In the genomic region with DNA sequence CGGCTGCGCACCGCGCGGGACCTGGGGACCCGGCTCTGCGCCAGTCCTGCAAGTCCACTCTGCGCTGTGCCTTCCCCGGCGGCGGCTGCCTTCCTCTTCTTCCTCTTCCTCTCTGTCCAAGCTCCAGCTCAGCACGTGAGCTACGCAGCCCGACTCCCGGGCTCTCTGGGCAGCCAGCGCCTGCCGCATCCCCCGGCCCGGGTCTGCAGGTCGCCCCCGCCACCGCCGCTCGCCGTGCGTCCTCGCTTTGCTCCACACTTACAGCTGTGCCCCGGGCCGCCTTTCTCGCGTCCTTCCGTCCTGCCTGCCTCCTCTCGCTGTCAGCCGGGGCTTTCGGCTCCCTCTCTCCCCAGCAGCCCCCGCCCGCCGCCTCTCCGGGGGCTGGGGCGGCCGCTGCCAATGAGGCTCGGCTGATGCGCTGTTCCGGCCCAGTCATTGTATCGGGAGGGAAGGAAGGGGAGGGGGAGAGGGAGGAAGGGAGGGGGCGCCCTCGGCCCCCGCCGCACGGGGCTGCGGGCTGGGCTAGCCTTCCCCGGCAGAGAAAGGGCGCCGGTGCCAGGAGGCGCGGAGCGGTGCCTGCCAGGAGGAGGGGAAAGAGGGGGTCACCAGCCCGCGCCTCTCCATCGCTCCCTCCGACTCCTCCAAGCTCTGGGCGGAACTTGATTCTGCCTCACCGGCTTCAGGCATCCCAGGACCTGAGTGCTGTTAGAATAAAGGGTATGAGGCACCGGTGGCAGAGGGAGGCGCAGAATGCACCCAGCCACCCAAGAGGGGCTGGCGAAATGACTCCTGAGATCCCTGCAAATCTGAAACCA, we compare ENCODE assay signal across 8 cellular contexts.
DNase-seq lines count a peak whose midpoint lies in the region; ATAC-seq and TF ChIP-seq lines count a peak whose summit lies in the region.

No MANE protein-coding gene starts in this region.

- peaks cover 44% of the 10 kb centered on the region for H3K27me3 Mint-ChIP-seq in WTC11 (ENCODE audit: low read depth)
- H3K27me3 Mint-ChIP-seq in immature natural killer cell (ENCODE audit: low read depth in 3 of 3), result peaks cover 11 to 16% (median 15%) of the 10 kb centered on the region in 3 donors

- H3K4me3 Mint-ChIP-seq in WTC11, result peak overlapping the region; percentile 88
- no peak overlapping the region for H3K4me3 Mint-ChIP-seq in immature natural killer cell

- no peaks in the 10 kb centered on the region for H3K79me2 ChIP-seq in GM23248 (ENCODE audit: insufficient read depth)

- 3 to 5% methylated on average over 32 to 65 of the region's 66 CpGs for WGBS in GM23248 (ENCODE audit: low coverage in 1 of 2, low lambda C conversion rate in 2 of 2, missing lambda C conversion rate in 2 of 2), 2 experiments
- 2% methylated on average over 66 of the region's 66 CpGs for WGBS in right cardiac atrium
- WGBS in prostate gland, result 1% methylated on average over 62 of the region's 66 CpGs

- CTCF ChIA-PET in WTC11 (lab: Charles Lee), result no interaction called here

- peaks cover 21% of the 10 kb centered on the region for H3K27me3 ChIP-seq in GM23248 (replicated peaks; ENCODE audit: insufficient read depth)
- H3K27me3 ChIP-seq in right cardiac atrium (ENCODE audit: control insufficient read depth, insufficient read depth), result no peaks in the 10 kb centered on the region
- H3K27me3 ChIP-seq in prostate gland (replicated peaks; ENCODE audit: insufficient read depth), result peaks cover 2% of the 10 kb centered on the region

- H3K27ac ChIP-seq in GM23248 (no peak overlapping the region), right cardiac atrium (ENCODE audit: low read length) (peak overlapping the region; percentile 5), prostate gland (peak overlapping the region; percentile 41 to 53)

- intact Hi-C loops in right cardiac atrium (cut with DNase I) (loop anchor here (5.0 to 10.0 kb wide), 4 partner anchors 98 to 125 kb away; no protein-coding TSS in a partner anchor), prostate gland (cut with DNase I) (loop anchor here (10.0 kb wide), 1 partner anchor 122 kb away; no protein-coding TSS in a partner anchor)

- TF ChIP-seq CTCF in WTC11 (IDR thresholded peaks at IDR 0.05), result no peak
- TF ChIP-seq CTCF in prostate gland (IDR thresholded peaks at IDR 0.05), result no peak

- H3K4me1 Mint-ChIP-seq in WTC11, result peaks cover 18% of the 10 kb centered on the region
- H3K4me1 Mint-ChIP-seq in immature natural killer cell, result no peaks in the 10 kb centered on the region

- no peak for TF ChIP-seq POLR2A in prostate gland (IDR thresholded peaks at IDR 0.05)

- H3K4me1 ChIP-seq in GM23248 (ENCODE audit: insufficient read depth), result no peaks in the 10 kb centered on the region
- H3K4me1 ChIP-seq in right cardiac atrium (ENCODE audit: control insufficient read depth, insufficient read depth, low read length), result no peaks in the 10 kb centered on the region
- H3K4me1 ChIP-seq in prostate gland (replicated peaks), result no peaks in the 10 kb centered on the region

- no peak overlapping the region for H3K9ac ChIP-seq in GM23248

- DNase-seq in GM23248 (peak; percentile 4), WTC11 (ENCODE audit: low spot score) (peak; percentile 64), right cardiac atrium (peak; percentile 51 to 80 (median 78)), prostate gland (ENCODE audit: low spot score) (no peak), NCI-H226 (no peak), immature natural killer cell (no peak)
- DNase-seq in stimulated activated CD4-positive, alpha-beta T cell treated with anti-CD3 and anti-CD28 coated beads, Interleukin-12 subunit alpha, Interleukin-12 subunit beta, amount 100 ng/mL, for 4 hours, result no peak

- H3K4me3 ChIP-seq in GM23248 (no peak overlapping the region), right cardiac atrium (ENCODE audit: low read length) (peak overlapping the region; percentile 82), prostate gland (peak overlapping the region; percentile 46 to 47)

- in situ Hi-C loops in GM23248 (cut with MboI), result no loop called here

- H2AFZ ChIP-seq in GM23248, result no peak overlapping the region

- H3K4me2 ChIP-seq in GM23248 (ENCODE audit: unreplicated experiment), result no peak overlapping the region

- H3K9me3 ChIP-seq in GM23248 (ENCODE audit: low read depth) (no peaks in the 10 kb centered on the region), right cardiac atrium (ENCODE audit: control insufficient read depth, low read length) (no peaks in the 10 kb centered on the region), prostate gland (no peaks in the 10 kb centered on the region)

- ATAC-seq in WTC11 (peak; percentile 78), right cardiac atrium (peak; percentile 70 to 79), GM21447 (IDR thresholded peaks at IDR 0.05; ENCODE audit: unreplicated experiment) (no peak)

- H3F3A ChIP-seq in GM23248 (ENCODE audit: insufficient read depth), result no peaks in the 10 kb centered on the region

- no peaks in the 10 kb centered on the region for H4K20me1 ChIP-seq in GM23248 (ENCODE audit: insufficient read depth)

- H3K9me3 Mint-ChIP-seq in WTC11 (no peaks in the 10 kb centered on the region), immature natural killer cell (peaks cover 0 to 3% (median 0%) of the 10 kb centered on the region in 6 donors)

- no peaks in the 10 kb centered on the region for H3K36me3 Mint-ChIP-seq in WTC11
- no peaks in the 10 kb centered on the region for H3K36me3 Mint-ChIP-seq in immature natural killer cell

- no peaks in the 10 kb centered on the region for H3K36me3 ChIP-seq in GM23248 (ENCODE audit: low read depth)
- no peaks in the 10 kb centered on the region for H3K36me3 ChIP-seq in prostate gland

- H3K9me2 ChIP-seq in GM23248 (ENCODE audit: insufficient read depth), result no peaks in the 10 kb centered on the region

- H3K27ac Mint-ChIP-seq in WTC11, result no peak overlapping the region
- H3K27ac Mint-ChIP-seq in immature natural killer cell, result no peak overlapping the region

- POLR2A ChIA-PET in WTC11 (lab: Charles Lee), result no interaction called here

TF ChIP-seq in WTC11, 78 proteins besides CTCF, POLR2A, EP300 and RAD21 (continues in another document):
- TF ChIP-seq, protein P1, sequence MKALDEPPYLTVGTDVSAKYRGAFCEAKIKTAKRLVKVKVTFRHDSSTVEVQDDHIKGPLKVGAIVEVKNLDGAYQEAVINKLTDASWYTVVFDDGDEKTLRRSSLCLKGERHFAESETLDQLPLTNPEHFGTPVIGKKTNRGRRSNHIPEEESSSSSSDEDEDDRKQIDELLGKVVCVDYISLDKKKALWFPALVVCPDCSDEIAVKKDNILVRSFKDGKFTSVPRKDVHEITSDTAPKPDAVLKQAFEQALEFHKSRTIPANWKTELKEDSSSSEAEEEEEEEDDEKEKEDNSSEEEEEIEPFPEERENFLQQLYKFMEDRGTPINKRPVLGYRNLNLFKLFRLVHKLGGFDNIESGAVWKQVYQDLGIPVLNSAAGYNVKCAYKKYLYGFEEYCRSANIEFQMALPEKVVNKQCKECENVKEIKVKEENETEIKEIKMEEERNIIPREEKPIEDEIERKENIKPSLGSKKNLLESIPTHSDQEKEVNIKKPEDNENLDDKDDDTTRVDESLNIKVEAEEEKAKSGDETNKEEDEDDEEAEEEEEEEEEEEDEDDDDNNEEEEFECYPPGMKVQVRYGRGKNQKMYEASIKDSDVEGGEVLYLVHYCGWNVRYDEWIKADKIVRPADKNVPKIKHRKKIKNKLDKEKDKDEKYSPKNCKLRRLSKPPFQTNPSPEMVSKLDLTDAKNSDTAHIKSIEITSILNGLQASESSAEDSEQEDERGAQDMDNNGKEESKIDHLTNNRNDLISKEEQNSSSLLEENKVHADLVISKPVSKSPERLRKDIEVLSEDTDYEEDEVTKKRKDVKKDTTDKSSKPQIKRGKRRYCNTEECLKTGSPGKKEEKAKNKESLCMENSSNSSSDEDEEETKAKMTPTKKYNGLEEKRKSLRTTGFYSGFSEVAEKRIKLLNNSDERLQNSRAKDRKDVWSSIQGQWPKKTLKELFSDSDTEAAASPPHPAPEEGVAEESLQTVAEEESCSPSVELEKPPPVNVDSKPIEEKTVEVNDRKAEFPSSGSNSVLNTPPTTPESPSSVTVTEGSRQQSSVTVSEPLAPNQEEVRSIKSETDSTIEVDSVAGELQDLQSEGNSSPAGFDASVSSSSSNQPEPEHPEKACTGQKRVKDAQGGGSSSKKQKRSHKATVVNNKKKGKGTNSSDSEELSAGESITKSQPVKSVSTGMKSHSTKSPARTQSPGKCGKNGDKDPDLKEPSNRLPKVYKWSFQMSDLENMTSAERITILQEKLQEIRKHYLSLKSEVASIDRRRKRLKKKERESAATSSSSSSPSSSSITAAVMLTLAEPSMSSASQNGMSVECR (CRISPR knock-in tag; IDR thresholded peaks at IDR 0.05; ENCODE audit: borderline replicate concordance), result peak; percentile 79; the same call in 1 of the 2 replicates
- TF ChIP-seq, protein P2, sequence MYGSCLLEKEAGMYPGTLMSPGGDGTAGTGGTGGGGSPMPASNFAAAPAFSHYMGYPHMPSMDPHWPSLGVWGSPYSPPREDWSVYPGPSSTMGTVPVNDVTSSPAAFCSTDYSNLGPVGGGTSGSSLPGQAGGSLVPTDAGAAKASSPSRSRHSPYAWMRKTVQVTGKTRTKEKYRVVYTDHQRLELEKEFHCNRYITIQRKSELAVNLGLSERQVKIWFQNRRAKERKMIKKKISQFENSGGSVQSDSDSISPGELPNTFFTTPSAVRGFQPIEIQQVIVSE (CRISPR knock-in tag; IDR thresholded peaks at IDR 0.05; ENCODE audit: borderline replicate concordance), result no peak
- TF ChIP-seq, protein P3, sequence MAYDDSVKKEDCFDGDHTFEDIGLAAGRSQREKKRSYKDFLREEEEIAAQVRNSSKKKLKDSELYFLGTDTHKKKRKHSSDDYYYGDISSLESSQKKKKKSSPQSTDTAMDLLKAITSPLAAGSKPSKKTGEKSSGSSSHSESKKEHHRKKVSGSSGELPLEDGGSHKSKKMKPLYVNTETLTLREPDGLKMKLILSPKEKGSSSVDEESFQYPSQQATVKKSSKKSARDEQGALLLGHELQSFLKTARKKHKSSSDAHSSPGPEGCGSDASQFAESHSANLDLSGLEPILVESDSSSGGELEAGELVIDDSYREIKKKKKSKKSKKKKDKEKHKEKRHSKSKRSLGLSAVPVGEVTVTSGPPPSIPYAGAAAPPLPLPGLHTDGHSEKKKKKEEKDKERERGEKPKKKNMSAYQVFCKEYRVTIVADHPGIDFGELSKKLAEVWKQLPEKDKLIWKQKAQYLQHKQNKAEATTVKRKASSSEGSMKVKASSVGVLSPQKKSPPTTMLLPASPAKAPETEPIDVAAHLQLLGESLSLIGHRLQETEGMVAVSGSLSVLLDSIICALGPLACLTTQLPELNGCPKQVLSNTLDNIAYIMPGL (CRISPR knock-in tag; IDR thresholded peaks at IDR 0.05), result peak; percentile 24; the same call in 1 of the 2 replicates
- TF ChIP-seq, protein P4, sequence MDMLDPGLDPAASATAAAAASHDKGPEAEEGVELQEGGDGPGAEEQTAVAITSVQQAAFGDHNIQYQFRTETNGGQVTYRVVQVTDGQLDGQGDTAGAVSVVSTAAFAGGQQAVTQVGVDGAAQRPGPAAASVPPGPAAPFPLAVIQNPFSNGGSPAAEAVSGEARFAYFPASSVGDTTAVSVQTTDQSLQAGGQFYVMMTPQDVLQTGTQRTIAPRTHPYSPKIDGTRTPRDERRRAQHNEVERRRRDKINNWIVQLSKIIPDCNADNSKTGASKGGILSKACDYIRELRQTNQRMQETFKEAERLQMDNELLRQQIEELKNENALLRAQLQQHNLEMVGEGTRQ (CRISPR knock-in tag; IDR thresholded peaks at IDR 0.05), result 0 out of 2 replicates have a peak, but pooled peaks have one; percentile 14
- TF ChIP-seq NFE2L1 (CRISPR knock-in tag; IDR thresholded peaks at IDR 0.05), result no peak

Comparison
In these comparisons a context has a peak if more than half of its experiments do, and no peak if none do; other contexts are left out.
1. DNase-seq: peak in GM23248 (single experiment), WTC11 (single experiment) and right cardiac atrium (3 of 3); none in prostate gland (single experiment), NCI-H226 (single experiment), stimulated activated CD4-positive, alpha-beta T cell treated with anti-CD3 and anti-CD28 coated beads, Interleukin-12 subunit alpha, Interleukin-12 subunit beta, amount 100 ng/mL, for 4 hours (single experiment) and immature natural killer cell (0 of 3).